In the genomic region with DNA sequence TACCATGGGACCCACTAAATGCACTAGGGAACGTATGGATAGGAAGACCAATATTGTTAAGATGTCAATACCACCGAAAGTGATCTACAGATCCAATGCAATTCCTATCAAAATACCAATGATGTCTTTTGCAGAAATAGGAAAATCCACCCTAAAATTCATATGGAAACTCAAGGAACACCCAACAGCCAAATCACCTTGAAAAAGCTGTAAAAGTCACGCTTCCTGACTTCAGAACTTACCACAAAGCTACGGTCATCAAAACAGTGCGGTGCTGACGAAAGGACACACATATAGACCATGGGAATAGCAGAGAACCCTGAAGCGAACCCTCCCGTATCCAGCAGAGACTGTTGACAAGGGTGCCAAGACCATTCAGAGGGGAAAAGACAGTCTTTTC, we compare ENCODE assay signal across 1 cellular context.
TF ChIP-seq lines count a peak whose summit lies in the region.

No MANE protein-coding gene starts in this region.

TF ChIP-seq in HEK293, 187 proteins besides CTCF, POLR2A, EP300 and RAD21 (continued from another document):
- TF ChIP-seq, protein P1, sequence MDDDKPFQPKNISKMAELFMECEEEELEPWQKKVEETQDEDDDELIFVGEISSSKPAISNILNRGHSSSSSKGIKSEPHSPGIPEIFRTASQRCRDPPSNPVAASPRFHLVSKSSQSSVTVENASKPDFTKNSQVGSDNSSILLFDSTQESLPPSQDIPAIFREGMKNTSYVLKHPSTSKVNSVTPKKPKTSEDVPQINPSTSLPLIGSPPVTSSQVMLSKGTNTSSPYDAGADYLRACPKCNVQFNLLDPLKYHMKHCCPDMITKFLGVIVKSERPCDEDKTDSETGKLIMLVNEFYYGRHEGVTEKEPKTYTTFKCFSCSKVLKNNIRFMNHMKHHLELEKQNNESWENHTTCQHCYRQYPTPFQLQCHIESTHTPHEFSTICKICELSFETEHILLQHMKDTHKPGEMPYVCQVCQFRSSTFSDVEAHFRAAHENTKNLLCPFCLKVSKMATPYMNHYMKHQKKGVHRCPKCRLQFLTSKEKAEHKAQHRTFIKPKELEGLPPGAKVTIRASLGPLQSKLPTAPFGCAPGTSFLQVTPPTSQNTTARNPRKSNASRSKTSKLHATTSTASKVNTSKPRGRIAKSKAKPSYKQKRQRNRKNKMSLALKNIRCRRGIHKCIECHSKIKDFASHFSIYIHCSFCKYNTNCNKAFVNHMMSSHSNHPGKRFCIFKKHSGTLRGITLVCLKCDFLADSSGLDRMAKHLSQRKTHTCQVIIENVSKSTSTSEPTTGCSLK (tag by site-specific recombination; IDR thresholded peaks at IDR 0.05) = no peak
- TF ChIP-seq ZNF184 (tag by site-specific recombination; IDR thresholded peaks at IDR 0.05) (no peak), ZNF837 (tag by site-specific recombination; IDR thresholded peaks at IDR 0.05) (no peak), KLF16 (tag by site-specific recombination; IDR thresholded peaks at IDR 0.05) (no peak), TRIM28 (IDR thresholded peaks at IDR 0.05; ENCODE audit: borderline replicate concordance, low read length) (peak; percentile 53; the same call in 1 of the 2 replicates), SETDB1 (IDR thresholded peaks at IDR 0.05; ENCODE audit: insufficient read length, low read length) (peak; percentile 59), BCL11B (tag by site-specific recombination; IDR thresholded peaks at IDR 0.05; ENCODE audit: low read depth) (no peak), ZNF311 (tag by site-specific recombination; IDR thresholded peaks at IDR 0.05; ENCODE audit: borderline replicate concordance) (no peak), ZNF112 (tag by site-specific recombination; IDR thresholded peaks at IDR 0.05) (no peak), BCL11A (tag by site-specific recombination; IDR thresholded peaks at IDR 0.05; ENCODE audit: low read depth) (no peak), ZNF155 (tag by site-specific recombination; IDR thresholded peaks at IDR 0.05) (no peak)
- TF ChIP-seq, protein P2, sequence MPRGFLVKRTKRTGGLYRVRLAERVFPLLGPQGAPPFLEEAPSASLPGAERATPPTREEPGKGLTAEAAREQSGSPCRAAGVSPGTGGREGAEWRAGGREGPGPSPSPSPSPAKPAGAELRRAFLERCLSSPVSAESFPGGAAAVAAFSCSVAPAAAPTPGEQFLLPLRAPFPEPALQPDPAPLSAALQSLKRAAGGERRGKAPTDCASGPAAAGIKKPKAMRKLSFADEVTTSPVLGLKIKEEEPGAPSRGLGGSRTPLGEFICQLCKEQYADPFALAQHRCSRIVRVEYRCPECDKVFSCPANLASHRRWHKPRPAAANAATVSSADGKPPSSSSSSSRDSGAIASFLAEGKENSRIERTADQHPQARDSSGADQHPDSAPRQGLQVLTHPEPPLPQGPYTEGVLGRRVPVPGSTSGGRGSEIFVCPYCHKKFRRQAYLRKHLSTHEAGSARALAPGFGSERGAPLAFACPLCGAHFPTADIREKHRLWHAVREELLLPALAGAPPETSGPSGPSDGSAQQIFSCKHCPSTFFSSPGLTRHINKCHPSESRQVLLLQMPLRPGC (tag by site-specific recombination; IDR thresholded peaks at IDR 0.05) = no peak
- TF ChIP-seq, protein P3, sequence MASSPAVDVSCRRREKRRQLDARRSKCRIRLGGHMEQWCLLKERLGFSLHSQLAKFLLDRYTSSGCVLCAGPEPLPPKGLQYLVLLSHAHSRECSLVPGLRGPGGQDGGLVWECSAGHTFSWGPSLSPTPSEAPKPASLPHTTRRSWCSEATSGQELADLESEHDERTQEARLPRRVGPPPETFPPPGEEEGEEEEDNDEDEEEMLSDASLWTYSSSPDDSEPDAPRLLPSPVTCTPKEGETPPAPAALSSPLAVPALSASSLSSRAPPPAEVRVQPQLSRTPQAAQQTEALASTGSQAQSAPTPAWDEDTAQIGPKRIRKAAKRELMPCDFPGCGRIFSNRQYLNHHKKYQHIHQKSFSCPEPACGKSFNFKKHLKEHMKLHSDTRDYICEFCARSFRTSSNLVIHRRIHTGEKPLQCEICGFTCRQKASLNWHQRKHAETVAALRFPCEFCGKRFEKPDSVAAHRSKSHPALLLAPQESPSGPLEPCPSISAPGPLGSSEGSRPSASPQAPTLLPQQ (tag by site-specific recombination; IDR thresholded peaks at IDR 0.05) = no peak
- TF ChIP-seq, protein P4, sequence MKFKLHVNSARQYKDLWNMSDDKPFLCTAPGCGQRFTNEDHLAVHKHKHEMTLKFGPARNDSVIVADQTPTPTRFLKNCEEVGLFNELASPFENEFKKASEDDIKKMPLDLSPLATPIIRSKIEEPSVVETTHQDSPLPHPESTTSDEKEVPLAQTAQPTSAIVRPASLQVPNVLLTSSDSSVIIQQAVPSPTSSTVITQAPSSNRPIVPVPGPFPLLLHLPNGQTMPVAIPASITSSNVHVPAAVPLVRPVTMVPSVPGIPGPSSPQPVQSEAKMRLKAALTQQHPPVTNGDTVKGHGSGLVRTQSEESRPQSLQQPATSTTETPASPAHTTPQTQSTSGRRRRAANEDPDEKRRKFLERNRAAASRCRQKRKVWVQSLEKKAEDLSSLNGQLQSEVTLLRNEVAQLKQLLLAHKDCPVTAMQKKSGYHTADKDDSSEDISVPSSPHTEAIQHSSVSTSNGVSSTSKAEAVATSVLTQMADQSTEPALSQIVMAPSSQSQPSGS (tag by site-specific recombination; IDR thresholded peaks at IDR 0.05; ENCODE audit: low read depth) = no peak
